1 cellular context compared by ENCODE assay signal in the genomic region with DNA sequence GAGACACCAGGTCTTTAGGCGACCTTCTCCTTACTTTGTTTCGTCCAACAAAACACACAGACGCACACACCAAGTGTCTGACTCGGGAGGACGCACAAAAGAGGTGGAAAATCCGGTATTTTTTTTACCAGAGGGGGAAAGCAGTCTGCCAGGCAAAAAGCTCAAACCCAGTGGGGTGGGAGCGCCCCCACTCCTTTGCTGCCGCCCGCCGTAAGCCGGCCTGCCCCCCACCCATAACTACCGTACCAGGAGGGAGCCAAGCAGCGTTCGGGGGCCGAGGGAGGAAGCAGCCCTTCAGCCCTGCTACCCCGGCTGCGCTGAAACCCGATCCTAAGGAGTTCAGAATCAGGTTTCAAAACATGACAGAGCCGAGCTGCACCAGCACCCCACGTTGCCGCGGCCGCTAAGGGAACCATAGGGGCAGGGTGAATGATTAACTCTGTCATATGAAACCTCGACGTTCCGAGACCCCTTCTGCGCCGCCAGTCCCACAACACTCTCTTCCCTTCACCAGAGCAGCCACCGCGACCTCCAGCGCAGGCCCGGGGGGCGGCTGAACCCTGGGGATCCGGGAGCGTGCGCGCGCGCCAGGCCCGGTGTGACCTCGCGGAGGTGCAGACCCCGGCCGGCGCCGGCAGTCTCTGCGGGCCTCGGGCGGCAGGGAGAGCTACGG.
TF ChIP-seq lines count a peak whose summit lies in the region.

No MANE protein-coding gene starts in this region.

TF ChIP-seq in HepG2, 621 proteins besides CTCF, POLR2A, EP300 and RAD21 (continued from another document and continues in another):
- TF ChIP-seq, protein P1, sequence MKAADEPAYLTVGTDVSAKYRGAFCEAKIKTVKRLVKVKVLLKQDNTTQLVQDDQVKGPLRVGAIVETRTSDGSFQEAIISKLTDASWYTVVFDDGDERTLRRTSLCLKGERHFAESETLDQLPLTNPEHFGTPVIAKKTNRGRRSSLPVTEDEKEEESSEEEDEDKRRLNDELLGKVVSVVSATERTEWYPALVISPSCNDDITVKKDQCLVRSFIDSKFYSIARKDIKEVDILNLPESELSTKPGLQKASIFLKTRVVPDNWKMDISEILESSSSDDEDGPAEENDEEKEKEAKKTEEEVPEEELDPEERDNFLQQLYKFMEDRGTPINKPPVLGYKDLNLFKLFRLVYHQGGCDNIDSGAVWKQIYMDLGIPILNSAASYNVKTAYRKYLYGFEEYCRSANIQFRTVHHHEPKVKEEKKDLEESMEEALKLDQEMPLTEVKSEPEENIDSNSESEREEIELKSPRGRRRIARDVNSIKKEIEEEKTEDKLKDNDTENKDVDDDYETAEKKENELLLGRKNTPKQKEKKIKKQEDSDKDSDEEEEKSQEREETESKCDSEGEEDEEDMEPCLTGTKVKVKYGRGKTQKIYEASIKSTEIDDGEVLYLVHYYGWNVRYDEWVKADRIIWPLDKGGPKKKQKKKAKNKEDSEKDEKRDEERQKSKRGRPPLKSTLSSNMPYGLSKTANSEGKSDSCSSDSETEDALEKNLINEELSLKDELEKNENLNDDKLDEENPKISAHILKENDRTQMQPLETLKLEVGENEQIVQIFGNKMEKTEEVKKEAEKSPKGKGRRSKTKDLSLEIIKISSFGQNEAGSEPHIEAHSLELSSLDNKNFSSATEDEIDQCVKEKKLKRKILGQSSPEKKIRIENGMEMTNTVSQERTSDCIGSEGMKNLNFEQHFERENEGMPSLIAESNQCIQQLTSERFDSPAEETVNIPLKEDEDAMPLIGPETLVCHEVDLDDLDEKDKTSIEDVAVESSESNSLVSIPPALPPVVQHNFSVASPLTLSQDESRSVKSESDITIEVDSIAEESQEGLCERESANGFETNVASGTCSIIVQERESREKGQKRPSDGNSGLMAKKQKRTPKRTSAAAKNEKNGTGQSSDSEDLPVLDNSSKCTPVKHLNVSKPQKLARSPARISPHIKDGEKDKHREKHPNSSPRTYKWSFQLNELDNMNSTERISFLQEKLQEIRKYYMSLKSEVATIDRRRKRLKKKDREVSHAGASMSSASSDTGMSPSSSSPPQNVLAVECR (CRISPR knock-in tag; IDR thresholded peaks at IDR 0.05; ENCODE audit: borderline replicate concordance): peak; percentile 87
- TF ChIP-seq KAT8 (CRISPR knock-in tag; IDR thresholded peaks at IDR 0.05) (peak; percentile 41; the same call in 1 of the 2 replicates), KAT7 (CRISPR knock-in tag; IDR thresholded peaks at IDR 0.05; ENCODE audit: borderline replicate concordance) (peak; percentile 65; the same call in 1 of the 2 replicates), ZNF256 (CRISPR knock-in tag; conservative IDR thresholded peaks at IDR 0.05) (no peak), ZNF234 (CRISPR knock-in tag; conservative IDR thresholded peaks at IDR 0.05) (no peak), PHF20 (CRISPR knock-in tag; IDR thresholded peaks at IDR 0.05) (0 out of 2 replicates have a peak, but pooled peaks have one; percentile 24), FOXK1 (CRISPR knock-in tag; IDR thresholded peaks at IDR 0.05; ENCODE audit: borderline replicate concordance, low read depth) (peak; percentile 88), ZNF577 (CRISPR knock-in tag; IDR thresholded peaks at IDR 0.05; ENCODE audit: borderline replicate concordance, low read depth) (no peak), ZNF780A (CRISPR knock-in tag; IDR thresholded peaks at IDR 0.05) (no peak), ZNF224 (CRISPR knock-in tag; IDR thresholded peaks at IDR 0.05) (no peak), CENPT (CRISPR knock-in tag; IDR thresholded peaks at IDR 0.05; ENCODE audit: low read depth) (0 out of 2 replicates have a peak, but pooled peaks have one; percentile 56), ZNF850 (CRISPR knock-in tag; conservative IDR thresholded peaks at IDR 0.05) (no peak), ZNF768 (CRISPR knock-in tag; IDR thresholded peaks at IDR 0.05) (peak; percentile 46; the same call in 1 of the 2 replicates), TAF1 (CRISPR knock-in tag; IDR thresholded peaks at IDR 0.05) (peak; percentile 87), MEIS2 (CRISPR knock-in tag; IDR thresholded peaks at IDR 0.05) (0 out of 2 replicates have a peak, but pooled peaks have one; percentile 45), MYNN (CRISPR knock-in tag; IDR thresholded peaks at IDR 0.05; ENCODE audit: low read depth) (no peak), ZNF136 (CRISPR knock-in tag; IDR thresholded peaks at IDR 0.05; ENCODE audit: low read depth) (no peak), DNMT1 (CRISPR knock-in tag; IDR thresholded peaks at IDR 0.05) (no peak), ZNF724P (CRISPR knock-in tag; IDR thresholded peaks at IDR 0.05; ENCODE audit: borderline replicate concordance) (no peak), SRSF1 (optimal IDR thresholded peaks at IDR 0.05; ENCODE audit: low read depth, low read length) (no peak), ZSCAN20 (CRISPR knock-in tag; IDR thresholded peaks at IDR 0.05; ENCODE audit: borderline replicate concordance) (no peak), ZNF34 (CRISPR knock-in tag; IDR thresholded peaks at IDR 0.05; ENCODE audit: borderline replicate concordance) (no peak)
- TF ChIP-seq, protein P2, sequence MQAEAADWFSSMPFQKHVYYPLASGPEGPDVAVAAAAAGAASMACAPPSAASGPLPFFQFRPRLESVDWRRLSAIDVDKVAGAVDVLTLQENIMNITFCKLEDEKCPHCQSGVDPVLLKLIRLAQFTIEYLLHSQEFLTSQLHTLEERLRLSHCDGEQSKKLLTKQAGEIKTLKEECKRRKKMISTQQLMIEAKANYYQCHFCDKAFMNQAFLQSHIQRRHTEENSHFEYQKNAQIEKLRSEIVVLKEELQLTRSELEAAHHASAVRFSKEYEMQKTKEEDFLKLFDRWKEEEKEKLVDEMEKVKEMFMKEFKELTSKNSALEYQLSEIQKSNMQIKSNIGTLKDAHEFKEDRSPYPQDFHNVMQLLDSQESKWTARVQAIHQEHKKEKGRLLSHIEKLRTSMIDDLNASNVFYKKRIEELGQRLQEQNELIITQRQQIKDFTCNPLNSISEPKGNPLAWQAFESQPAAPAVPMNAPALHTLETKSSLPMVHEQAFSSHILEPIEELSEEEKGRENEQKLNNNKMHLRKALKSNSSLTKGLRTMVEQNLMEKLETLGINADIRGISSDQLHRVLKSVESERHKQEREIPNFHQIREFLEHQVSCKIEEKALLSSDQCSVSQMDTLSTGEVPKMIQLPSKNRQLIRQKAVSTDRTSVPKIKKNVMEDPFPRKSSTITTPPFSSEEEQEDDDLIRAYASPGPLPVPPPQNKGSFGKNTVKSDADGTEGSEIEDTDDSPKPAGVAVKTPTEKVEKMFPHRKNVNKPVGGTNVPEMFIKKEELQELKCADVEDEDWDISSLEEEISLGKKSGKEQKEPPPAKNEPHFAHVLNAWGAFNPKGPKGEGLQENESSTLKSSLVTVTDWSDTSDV (CRISPR knock-in tag; IDR thresholded peaks at IDR 0.05): no peak
- TF ChIP-seq, protein P3, sequence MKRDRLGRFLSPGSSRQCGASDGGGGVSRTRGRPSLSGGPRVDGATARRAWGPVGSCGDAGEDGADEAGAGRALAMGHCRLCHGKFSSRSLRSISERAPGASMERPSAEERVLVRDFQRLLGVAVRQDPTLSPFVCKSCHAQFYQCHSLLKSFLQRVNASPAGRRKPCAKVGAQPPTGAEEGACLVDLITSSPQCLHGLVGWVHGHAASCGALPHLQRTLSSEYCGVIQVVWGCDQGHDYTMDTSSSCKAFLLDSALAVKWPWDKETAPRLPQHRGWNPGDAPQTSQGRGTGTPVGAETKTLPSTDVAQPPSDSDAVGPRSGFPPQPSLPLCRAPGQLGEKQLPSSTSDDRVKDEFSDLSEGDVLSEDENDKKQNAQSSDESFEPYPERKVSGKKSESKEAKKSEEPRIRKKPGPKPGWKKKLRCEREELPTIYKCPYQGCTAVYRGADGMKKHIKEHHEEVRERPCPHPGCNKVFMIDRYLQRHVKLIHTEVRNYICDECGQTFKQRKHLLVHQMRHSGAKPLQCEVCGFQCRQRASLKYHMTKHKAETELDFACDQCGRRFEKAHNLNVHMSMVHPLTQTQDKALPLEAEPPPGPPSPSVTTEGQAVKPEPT (CRISPR knock-in tag; IDR thresholded peaks at IDR 0.05; ENCODE audit: low read depth): no peak
- TF ChIP-seq, protein P4, sequence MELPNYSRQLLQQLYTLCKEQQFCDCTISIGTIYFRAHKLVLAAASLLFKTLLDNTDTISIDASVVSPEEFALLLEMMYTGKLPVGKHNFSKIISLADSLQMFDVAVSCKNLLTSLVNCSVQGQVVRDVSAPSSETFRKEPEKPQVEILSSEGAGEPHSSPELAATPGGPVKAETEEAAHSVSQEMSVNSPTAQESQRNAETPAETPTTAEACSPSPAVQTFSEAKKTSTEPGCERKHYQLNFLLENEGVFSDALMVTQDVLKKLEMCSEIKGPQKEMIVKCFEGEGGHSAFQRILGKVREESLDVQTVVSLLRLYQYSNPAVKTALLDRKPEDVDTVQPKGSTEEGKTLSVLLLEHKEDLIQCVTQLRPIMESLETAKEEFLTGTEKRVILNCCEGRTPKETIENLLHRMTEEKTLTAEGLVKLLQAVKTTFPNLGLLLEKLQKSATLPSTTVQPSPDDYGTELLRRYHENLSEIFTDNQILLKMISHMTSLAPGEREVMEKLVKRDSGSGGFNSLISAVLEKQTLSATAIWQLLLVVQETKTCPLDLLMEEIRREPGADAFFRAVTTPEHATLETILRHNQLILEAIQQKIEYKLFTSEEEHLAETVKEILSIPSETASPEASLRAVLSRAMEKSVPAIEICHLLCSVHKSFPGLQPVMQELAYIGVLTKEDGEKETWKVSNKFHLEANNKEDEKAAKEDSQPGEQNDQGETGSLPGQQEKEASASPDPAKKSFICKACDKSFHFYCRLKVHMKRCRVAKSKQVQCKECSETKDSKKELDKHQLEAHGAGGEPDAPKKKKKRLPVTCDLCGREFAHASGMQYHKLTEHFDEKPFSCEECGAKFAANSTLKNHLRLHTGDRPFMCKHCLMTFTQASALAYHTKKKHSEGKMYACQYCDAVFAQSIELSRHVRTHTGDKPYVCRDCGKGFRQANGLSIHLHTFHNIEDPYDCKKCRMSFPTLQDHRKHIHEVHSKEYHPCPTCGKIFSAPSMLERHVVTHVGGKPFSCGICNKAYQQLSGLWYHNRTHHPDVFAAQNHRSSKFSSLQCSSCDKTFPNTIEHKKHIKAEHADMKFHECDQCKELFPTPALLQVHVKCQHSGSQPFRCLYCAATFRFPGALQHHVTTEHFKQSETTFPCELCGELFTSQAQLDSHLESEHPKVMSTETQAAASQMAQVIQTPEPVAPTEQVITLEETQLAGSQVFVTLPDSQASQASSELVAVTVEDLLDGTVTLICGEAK (IDR thresholded peaks at IDR 0.05): no peak
- TF ChIP-seq, protein P4 (CRISPR knock-in tag; IDR thresholded peaks at IDR 0.05): no peak
- TF ChIP-seq, protein P5, sequence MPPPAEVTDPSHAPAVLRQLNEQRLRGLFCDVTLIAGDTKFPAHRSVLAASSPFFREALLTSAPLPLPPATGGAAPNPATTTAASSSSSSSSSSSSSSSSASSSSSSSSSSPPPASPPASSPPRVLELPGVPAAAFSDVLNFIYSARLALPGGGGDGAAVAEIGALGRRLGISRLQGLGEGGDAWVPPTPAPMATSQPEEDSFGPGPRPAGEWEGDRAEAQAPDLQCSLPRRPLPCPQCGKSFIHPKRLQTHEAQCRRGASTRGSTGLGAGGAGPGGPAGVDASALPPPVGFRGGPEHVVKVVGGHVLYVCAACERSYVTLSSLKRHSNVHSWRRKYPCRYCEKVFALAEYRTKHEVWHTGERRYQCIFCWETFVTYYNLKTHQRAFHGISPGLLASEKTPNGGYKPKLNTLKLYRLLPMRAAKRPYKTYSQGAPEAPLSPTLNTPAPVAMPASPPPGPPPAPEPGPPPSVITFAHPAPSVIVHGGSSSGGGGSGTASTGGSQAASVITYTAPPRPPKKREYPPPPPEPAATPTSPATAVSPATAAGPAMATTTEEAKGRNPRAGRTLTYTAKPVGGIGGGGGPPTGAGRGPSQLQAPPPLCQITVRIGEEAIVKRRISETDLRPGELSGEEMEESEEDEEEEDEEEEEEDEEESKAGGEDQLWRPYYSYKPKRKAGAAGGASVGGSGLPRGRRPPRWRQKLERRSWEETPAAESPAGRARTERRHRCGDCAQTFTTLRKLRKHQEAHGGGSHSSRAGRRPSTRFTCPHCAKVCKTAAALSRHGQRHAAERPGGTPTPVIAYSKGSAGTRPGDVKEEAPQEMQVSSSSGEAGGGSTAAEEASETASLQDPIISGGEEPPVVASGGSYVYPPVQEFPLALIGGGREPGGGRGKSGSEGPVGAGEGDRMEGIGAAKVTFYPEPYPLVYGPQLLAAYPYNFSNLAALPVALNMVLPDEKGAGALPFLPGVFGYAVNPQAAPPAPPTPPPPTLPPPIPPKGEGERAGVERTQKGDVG (CRISPR knock-in tag; IDR thresholded peaks at IDR 0.05; ENCODE audit: borderline replicate concordance): no peak
- TF ChIP-seq, protein P6, sequence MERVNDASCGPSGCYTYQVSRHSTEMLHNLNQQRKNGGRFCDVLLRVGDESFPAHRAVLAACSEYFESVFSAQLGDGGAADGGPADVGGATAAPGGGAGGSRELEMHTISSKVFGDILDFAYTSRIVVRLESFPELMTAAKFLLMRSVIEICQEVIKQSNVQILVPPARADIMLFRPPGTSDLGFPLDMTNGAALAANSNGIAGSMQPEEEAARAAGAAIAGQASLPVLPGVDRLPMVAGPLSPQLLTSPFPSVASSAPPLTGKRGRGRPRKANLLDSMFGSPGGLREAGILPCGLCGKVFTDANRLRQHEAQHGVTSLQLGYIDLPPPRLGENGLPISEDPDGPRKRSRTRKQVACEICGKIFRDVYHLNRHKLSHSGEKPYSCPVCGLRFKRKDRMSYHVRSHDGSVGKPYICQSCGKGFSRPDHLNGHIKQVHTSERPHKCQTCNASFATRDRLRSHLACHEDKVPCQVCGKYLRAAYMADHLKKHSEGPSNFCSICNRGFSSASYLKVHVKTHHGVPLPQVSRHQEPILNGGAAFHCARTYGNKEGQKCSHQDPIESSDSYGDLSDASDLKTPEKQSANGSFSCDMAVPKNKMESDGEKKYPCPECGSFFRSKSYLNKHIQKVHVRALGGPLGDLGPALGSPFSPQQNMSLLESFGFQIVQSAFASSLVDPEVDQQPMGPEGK (CRISPR knock-in tag; IDR thresholded peaks at IDR 0.05): peak; percentile 43
